In the genomic region with DNA sequence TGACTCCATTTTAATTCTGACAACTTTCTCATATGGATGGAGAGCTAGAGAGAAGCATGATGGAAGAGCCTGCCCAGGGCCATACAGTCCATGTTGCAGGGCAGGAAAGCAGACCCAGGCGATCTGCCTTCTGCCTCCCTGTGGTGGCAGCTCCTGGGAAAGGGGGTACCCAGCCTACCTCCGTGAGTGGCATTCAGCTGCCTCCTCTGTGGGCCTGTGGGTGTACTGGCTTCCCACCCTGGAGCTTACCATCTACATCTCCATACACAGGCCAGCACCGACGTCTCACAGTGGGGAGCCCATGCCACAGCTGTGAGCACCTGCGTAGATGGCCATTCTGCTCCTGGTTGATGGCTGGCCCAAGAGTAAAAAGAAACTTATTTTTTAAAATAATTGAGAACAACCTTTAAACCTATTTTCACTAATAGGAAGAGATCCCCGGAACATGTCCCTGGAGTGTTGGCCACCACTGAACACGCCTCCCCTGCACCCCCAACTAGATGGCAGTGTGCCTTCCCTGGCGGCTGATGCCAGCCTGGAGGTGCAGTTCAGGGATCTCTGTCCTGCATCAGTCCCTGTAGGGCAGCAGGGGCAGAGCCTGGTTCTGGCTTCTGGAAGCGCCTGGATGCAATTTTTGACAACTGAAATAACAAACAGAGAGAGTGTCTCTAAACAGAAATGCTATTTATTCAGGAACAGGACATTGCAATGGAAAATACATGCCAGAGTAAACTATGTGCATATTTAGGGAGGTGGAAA, we compare ENCODE assay signal across 20 cellular contexts. TPM values are rescaled to one million over a fixed set of nuclear protein-coding genes. Genes with fewer than 3 reads are reported as not detected.
"Had no signal": no experiment of that assay in that cellular context is flagged by ENCODE, and none has a peak within 500 bp of the region (broad histone marks: within the 10 kb centered on the region; RNA-seq: fewer than 3 reads in every experiment).

No MANE protein-coding gene starts in this region.

- H3K9me3 Mint-ChIP-seq: endodermal cell; naive B cell; neural crest cell; stimulated activated naive B cell treated with anti-CD40 and anti-IgM and Interleukin-4, amounts not matched to agents 10 μg/mL and 1 μg/mL and 100 μg/mL, for 72 hours had no signal

- H3K4me1 ChIP-seq: pancreas, right lobe of liver had no signal

- H3K27me3 Mint-ChIP-seq: activated naive CD8-positive, alpha-beta T cell had no signal

- H3K4me1 Mint-ChIP-seq: endodermal cell, neural crest cell had no signal

- H3K27me3 ChIP-seq: pancreas, right lobe of liver had no signal

- H3K4me3 ChIP-seq: left ventricle myocardium inferior, mucosa of descending colon, pancreas, right lobe of liver, thoracic aorta had no signal

- H3K27ac ChIP-seq: left ventricle myocardium inferior, pancreas, right lobe of liver, thoracic aorta had no signal

- ATAC-seq: mucosa of descending colon; pancreas; right lobe of liver; stimulated activated naive B cell treated with anti-CD40 and anti-IgM and Interleukin-4, amounts not matched to agents 10 μg/mL and 1 μg/mL and 100 μg/mL, for 72 hours had no signal

- H3K36me3 ChIP-seq: left ventricle myocardium inferior, pancreas, right lobe of liver, thoracic aorta had no signal

- DNase-seq: activated CD8-positive, alpha-beta memory T cell treated with anti-CD3 and anti-CD28 coated beads for 24 hours; activated CD8-positive, alpha-beta memory T cell treated with anti-CD3 and anti-CD28 coated beads, Interleukin-2, amount 50 U/mL, for 48 hours; amniotic stem cell; endodermal cell; left ventricle myocardium inferior; naive B cell; pancreas; stimulated activated naive B cell treated with anti-CD40 and anti-IgM and Interleukin-4, amounts not matched to agents 10 μg/mL and 1 μg/mL and 100 μg/mL, for 72 hours; T-helper 9 cell had no signal

- H3K36me3 Mint-ChIP-seq: activated naive CD8-positive, alpha-beta T cell; naive B cell; stimulated activated naive B cell treated with anti-CD40 and anti-IgM and Interleukin-4, amounts not matched to agents 10 μg/mL and 1 μg/mL and 100 μg/mL, for 72 hours had no signal

- H3K27ac Mint-ChIP-seq: activated naive CD8-positive, alpha-beta T cell; endodermal cell; stimulated activated naive B cell treated with anti-CD40 and anti-IgM and Interleukin-4, amounts not matched to agents 10 μg/mL and 1 μg/mL and 100 μg/mL, for 72 hours had no signal

- H3K9me3 ChIP-seq: left ventricle myocardium inferior, mucosa of descending colon, pancreas, right lobe of liver, thoracic aorta had no signal

- H3K4me3 Mint-ChIP-seq: activated naive CD8-positive, alpha-beta T cell; endodermal cell; naive B cell; neural crest cell; stimulated activated naive B cell treated with anti-CD40 and anti-IgM and Interleukin-4, amounts not matched to agents 10 μg/mL and 1 μg/mL and 100 μg/mL, for 72 hours had no signal

RNA-seq across cellular contexts. Expression of a gene that starts 18.1 kb away (rescaled TPM):
- total RNA-seq: cardiac septum, dermis microvascular lymphatic vessel endothelial cell, endodermal cell, epithelial cell of proximal tubule, frontal cortex, kidney epithelial cell, left ventricle myocardium inferior, mucosa of descending colon, neural crest cell, pancreas, right lobe of liver, thoracic aorta, ureter had no signal
